ENCODE assay signal across 23 cellular contexts in genomic region chr3:19476298-19476697, GRCh38.
DNase-seq lines count a peak whose midpoint lies in the region; ATAC-seq and TF ChIP-seq lines count a peak whose summit lies in the region.
"Had no signal": no experiment of that assay in that cellular context is flagged by ENCODE, and none has a peak within 500 bp of the region (broad histone marks: within the 10 kb centered on the region; RNA-seq: fewer than 3 reads in every experiment).

No MANE protein-coding gene starts in this region.

- ATAC-seq in mucosa of descending colon (no peak), HG03196 (IDR thresholded peaks at IDR 0.05; ENCODE audit: unreplicated experiment) (no peak)
- no peak for ATAC-seq in effector memory CD8-positive, alpha-beta T cell (replicated peaks)
- ATAC-seq: A549, GM12878, HCT116 had no signal

- DNase-seq in endodermal cell, result no peak
- DNase-seq in neural progenitor cell (ENCODE audit: low spot score), result peak; percentile 88
- no peak for DNase-seq in mucosa of descending colon
- DNase-seq in effector memory CD8-positive, alpha-beta T cell, result no peak
- DNase-seq: 8988T; ACHN; AML-193; BE2C; CD4-positive, alpha-beta T cell; CD8-positive, alpha-beta memory T cell; DMS 273 treated with DMSO at 0.1 percent for 48 hours; DMS79; EL; GDM1; GM23248; H9 had no signal

- no peak for TF ChIP-seq CTCF in endodermal cell (conservative IDR thresholded peaks at IDR 0.05)
- no peak for TF ChIP-seq CTCF in neural progenitor cell (IDR thresholded peaks at IDR 0.05)
- TF ChIP-seq CTCF in mucosa of descending colon (IDR thresholded peaks at IDR 0.05), result no peak

- H4K20me1 ChIP-seq in neural progenitor cell (ENCODE audit: low read depth), result peaks cover 6% of the 10 kb centered on the region
- H4K20me1 ChIP-seq: BLaER1 treated with 17β-estradiol and CSF1 and Interleukin-3, amounts not matched to agents 10 nM and 100 nM had no signal

- 66 to 76% methylated on average over 6 to 7 of the region's 7 CpGs for WGBS in endodermal cell (ENCODE audit: insufficient coverage in 1 of 2, insufficient read length in 1 of 2), 2 experiments

- H3K4me1 Mint-ChIP-seq in endodermal cell (peaks cover 27% of the 10 kb centered on the region), neural progenitor cell (peaks cover 49% of the 10 kb centered on the region)
- no peaks in the 10 kb centered on the region for H3K4me1 Mint-ChIP-seq in effector memory CD8-positive, alpha-beta T cell (ENCODE audit: low read depth in 2 of 2)
- H3K4me1 Mint-ChIP-seq: CD14-positive monocyte; CD8-positive, alpha-beta memory T cell had no signal

- H3K27ac ChIP-seq in HUES48 (ENCODE audit: low read depth, low read length), result peak overlapping the region; percentile 9
- H3K27ac ChIP-seq in endodermal cell (ENCODE audit: low read depth, low read length), result peak overlapping the region; percentile 91
- H3K27ac ChIP-seq in neural progenitor cell, result peak overlapping the region; percentile 82
- H3K27ac ChIP-seq: A549; BLaER1 treated with 17β-estradiol and CSF1 and Interleukin-3, amounts not matched to agents 10 nM and 100 nM; GM23248 had no signal

- H3F3A ChIP-seq in neural progenitor cell (ENCODE audit: low read depth), result peaks cover 22% of the 10 kb centered on the region

- H3K36me3 ChIP-seq in HUES48 (ENCODE audit: control insufficient read depth, insufficient read depth, low read length) (no peaks in the 10 kb centered on the region), endodermal cell (ENCODE audit: control insufficient read depth, insufficient read depth, low read length) (peaks cover 29% of the 10 kb centered on the region), neural progenitor cell (no peaks in the 10 kb centered on the region), mucosa of descending colon (ENCODE audit: low read depth) (no peaks in the 10 kb centered on the region)
- H3K36me3 ChIP-seq: BE2C; BLaER1 treated with 17β-estradiol and CSF1 and Interleukin-3, amounts not matched to agents 10 nM and 100 nM had no signal

- H2AFZ ChIP-seq in neural progenitor cell (replicated peaks), result no peak overlapping the region
- H2AFZ ChIP-seq: GM23248 had no signal

- H3K4me3 ChIP-seq in HUES48 (ENCODE audit: low read depth, low read length) (no peak overlapping the region), endodermal cell (ENCODE audit: low read length) (no peak overlapping the region), neural progenitor cell (peak overlapping the region; percentile 3), mucosa of descending colon (no peak overlapping the region)
- H3K4me3 ChIP-seq: A549; BLaER1 treated with 17β-estradiol and CSF1 and Interleukin-3, amounts not matched to agents 10 nM and 100 nM; GM12878; GM23248 had no signal

- H3K9me3 Mint-ChIP-seq in endodermal cell, result peaks cover 4% of the 10 kb centered on the region
- H3K9me3 Mint-ChIP-seq in neural progenitor cell, result peaks cover 14% of the 10 kb centered on the region
- peaks cover 0 to 4% of the 10 kb centered on the region in 2 donors for H3K9me3 Mint-ChIP-seq in effector memory CD8-positive, alpha-beta T cell

- H3K27me3 Mint-ChIP-seq in endodermal cell (ENCODE audit: insufficient read depth) (no peaks in the 10 kb centered on the region), neural progenitor cell (ENCODE audit: insufficient read depth, low read depth) (peaks cover 3% of the 10 kb centered on the region)
- H3K27me3 Mint-ChIP-seq in effector memory CD8-positive, alpha-beta T cell, result no peaks in the 10 kb centered on the region
- H3K27me3 Mint-ChIP-seq: CD4-positive, alpha-beta T cell; CD8-positive, alpha-beta memory T cell had no signal

- peak overlapping the region; percentile 62 for H3K4me2 ChIP-seq in neural progenitor cell
- H3K4me2 ChIP-seq: A549; BLaER1 treated with 17β-estradiol and CSF1 and Interleukin-3, amounts not matched to agents 10 nM and 100 nM had no signal

- H3K9ac ChIP-seq in HUES48 (ENCODE audit: low read depth, low read length) (no peak overlapping the region), endodermal cell (ENCODE audit: extremely low read depth, low read length, poor library complexity, severe bottlenecking) (no peak overlapping the region), neural progenitor cell (no peak overlapping the region)
- H3K9ac ChIP-seq: BLaER1 treated with 17β-estradiol and CSF1 and Interleukin-3, amounts not matched to agents 10 nM and 100 nM; GM23248 had no signal

- no peaks in the 10 kb centered on the region for H3K79me2 ChIP-seq in neural progenitor cell (ENCODE audit: low read depth)

- H3K9me3 ChIP-seq in HUES48 (ENCODE audit: control insufficient read depth, insufficient read depth, low read length) (no peaks in the 10 kb centered on the region), endodermal cell (ENCODE audit: control insufficient read depth, low read length) (peaks cover 18% of the 10 kb centered on the region), neural progenitor cell (ENCODE audit: low read depth) (peaks cover 18% of the 10 kb centered on the region), mucosa of descending colon (no peaks in the 10 kb centered on the region)
- H3K9me3 ChIP-seq: A549, BE2C had no signal

- H3K36me3 Mint-ChIP-seq in endodermal cell (ENCODE audit: low read depth) (peaks cover 21% of the 10 kb centered on the region), neural progenitor cell (peaks cover 10% of the 10 kb centered on the region)
- H3K36me3 Mint-ChIP-seq in effector memory CD8-positive, alpha-beta T cell (ENCODE audit: insufficient read depth), result no peaks in the 10 kb centered on the region
- H3K36me3 Mint-ChIP-seq: CD14-positive monocyte; CD8-positive, alpha-beta memory T cell had no signal

- intact Hi-C loops in mucosa of descending colon (cut with DNase I, micrococcal nuclease), result no loop called here

- H3K27ac Mint-ChIP-seq in endodermal cell (no peak overlapping the region), neural progenitor cell (peak overlapping the region; percentile 84)
- no peak overlapping the region for H3K27ac Mint-ChIP-seq in effector memory CD8-positive, alpha-beta T cell
- H3K27ac Mint-ChIP-seq: CD14-positive monocyte; CD4-positive, alpha-beta T cell; CD8-positive, alpha-beta memory T cell had no signal

- H3K4me1 ChIP-seq in HUES48 (ENCODE audit: control insufficient read depth, insufficient read depth, low read length) (peaks cover 38% of the 10 kb centered on the region), endodermal cell (ENCODE audit: control insufficient read depth, insufficient read depth, low read length) (peaks cover 4% of the 10 kb centered on the region), neural progenitor cell (peaks cover 43% of the 10 kb centered on the region), mucosa of descending colon (ENCODE audit: low read depth) (no peaks in the 10 kb centered on the region)
- H3K4me1 ChIP-seq: A549; BE2C; BLaER1 treated with 17β-estradiol and CSF1 and Interleukin-3, amounts not matched to agents 10 nM and 100 nM had no signal

- H3K4me3 Mint-ChIP-seq in endodermal cell, result no peak overlapping the region
- H3K4me3 Mint-ChIP-seq in neural progenitor cell, result no peak overlapping the region
- H3K4me3 Mint-ChIP-seq in effector memory CD8-positive, alpha-beta T cell, result no peak overlapping the region
- H3K4me3 Mint-ChIP-seq: CD14-positive monocyte; CD4-positive, alpha-beta T cell; CD8-positive, alpha-beta memory T cell; H9 had no signal

- no peaks in the 10 kb centered on the region for H3K27me3 ChIP-seq in HUES48 (ENCODE audit: control insufficient read depth, insufficient read depth, low read length)
- no peaks in the 10 kb centered on the region for H3K27me3 ChIP-seq in endodermal cell (ENCODE audit: control insufficient read depth, insufficient read depth, low read length, poor library complexity, severe bottlenecking)
- peaks cover 16% of the 10 kb centered on the region for H3K27me3 ChIP-seq in neural progenitor cell
- H3K27me3 ChIP-seq: BE2C; BLaER1 treated with 17β-estradiol and CSF1 and Interleukin-3, amounts not matched to agents 10 nM and 100 nM had no signal

Comparison
In these comparisons a context has a peak if more than half of its experiments do, and no peak if none do; other contexts are left out.
1. H3K27ac ChIP-seq: peak in every context shown above with its lines; median percentile 91 in endodermal cell; 82 in neural progenitor cell; 9 in HUES48.